1 cellular context compared by ENCODE assay signal in genomic region chr6:41938590-41938989, GRCh38.
TF ChIP-seq lines count a peak whose summit lies in the region.

No MANE protein-coding gene starts in this region.

TF ChIP-seq in K562, 482 proteins besides CTCF, POLR2A, EP300 and RAD21:
- TF ChIP-seq MECOM (CRISPR knock-in tag; IDR thresholded peaks at IDR 0.05), result 0 out of 2 replicates have a peak, but pooled peaks have one; percentile 5
- no peak for TF ChIP-seq BRF1 (IDR thresholded peaks at IDR 0.05; ENCODE audit: borderline replicate concordance, extremely low read depth, insufficient read length)
- TF ChIP-seq FOXA3 (CRISPR knock-in tag; conservative IDR thresholded peaks at IDR 0.05 in 1 of 2, IDR thresholded peaks at IDR 0.05 in 1 of 2), result 0 out of 4 replicates have a peak, but pooled peaks of 1 of the 2 experiments have one; percentile 11
- TF ChIP-seq FOSL1 (tag; conservative IDR thresholded peaks at IDR 0.05), result 0 out of 2 replicates have a peak, but pooled peaks have one; percentile 5
- peak; percentile 15; the same call in 1 of the 2 replicates for TF ChIP-seq ZSCAN32 (CRISPR knock-in tag; IDR thresholded peaks at IDR 0.05)
- TF ChIP-seq ZNF274 (IDR thresholded peaks at IDR 0.05; ENCODE audit: borderline replicate concordance, low read depth, low read length), result no peak
- TF ChIP-seq HDAC1 (IDR thresholded peaks at IDR 0.05), result no peak
- TF ChIP-seq PCBP2 (IDR thresholded peaks at IDR 0.05; ENCODE audit: low read depth, low read length, poor library complexity, severe bottlenecking), result no peak
- peak; percentile 32; the same call in 1 of the 2 replicates for TF ChIP-seq SP1 (CRISPR knock-in tag; IDR thresholded peaks at IDR 0.05)
- TF ChIP-seq HIVEP1 (CRISPR knock-in tag; IDR thresholded peaks at IDR 0.05), result 0 out of 2 replicates have a peak, but pooled peaks have one; percentile 56
- 0 out of 2 replicates have a peak, but pooled peaks have one; percentile 40 for TF ChIP-seq GTF2E2 (tag; IDR thresholded peaks at IDR 0.05)
- no peak for TF ChIP-seq ZBTB40 (IDR thresholded peaks at IDR 0.05)
- no peak for TF ChIP-seq ZBTB40 (CRISPR knock-in tag; IDR thresholded peaks at IDR 0.05)
- no peak for TF ChIP-seq FOXA1 (IDR thresholded peaks at IDR 0.05; ENCODE audit: borderline replicate concordance)
- TF ChIP-seq ZNF830 (CRISPR knock-in tag; IDR thresholded peaks at IDR 0.05), result peak; percentile 41; the same call in 1 of the 2 replicates
- 0 out of 2 replicates have a peak, but pooled peaks have one; percentile 16 for TF ChIP-seq ZNF76 (CRISPR knock-in tag; IDR thresholded peaks at IDR 0.05; ENCODE audit: borderline replicate concordance)
- 0 out of 4 replicates have a peak, but pooled peaks of 1 of the 2 experiments have one; percentile 12 for TF ChIP-seq ETV6 (IDR thresholded peaks at IDR 0.05; ENCODE audit: borderline replicate concordance in 1 of 2, low read depth in 2 of 2, low read length in 1 of 2)
- no peak for TF ChIP-seq ETV6 (CRISPR knock-in tag; IDR thresholded peaks at IDR 0.05; ENCODE audit: borderline replicate concordance)
- 0 out of 2 replicates have a peak, but pooled peaks have one; percentile 48 for TF ChIP-seq IFI16 (CRISPR knock-in tag; IDR thresholded peaks at IDR 0.05)
- TF ChIP-seq DIDO1 (tag; IDR thresholded peaks at IDR 0.05; ENCODE audit: low read depth), result no peak
- TF ChIP-seq ZNF57 (CRISPR knock-in tag; IDR thresholded peaks at IDR 0.05), result peak; percentile 59; the same call in 1 of the 2 replicates
- TF ChIP-seq ZNF407 (IDR thresholded peaks at IDR 0.05; ENCODE audit: low read depth), result no peak
- TF ChIP-seq FOXP1 (CRISPR knock-in tag; IDR thresholded peaks at IDR 0.05), result no peak
- no peak for TF ChIP-seq ILF3 (IDR thresholded peaks at IDR 0.05; ENCODE audit: borderline replicate concordance)
- TF ChIP-seq SAP30 (IDR thresholded peaks at IDR 0.05; ENCODE audit: borderline replicate concordance, insufficient read depth, low read depth, low read length, poor library complexity, severe bottlenecking), result no peak
- peak; percentile 2; the same call in 1 of the 2 replicates for TF ChIP-seq ZBTB9 (CRISPR knock-in tag; IDR thresholded peaks at IDR 0.05)
- TF ChIP-seq TGIF2 (CRISPR knock-in tag; IDR thresholded peaks at IDR 0.05), result no peak
- TF ChIP-seq CTBP1 (IDR thresholded peaks at IDR 0.05; ENCODE audit: borderline replicate concordance), result no peak
- peak; percentile 60; the same call in 1 of the 2 replicates for TF ChIP-seq THAP7 (CRISPR knock-in tag; IDR thresholded peaks at IDR 0.05)
- TF ChIP-seq UBTF (IDR thresholded peaks at IDR 0.05; ENCODE audit: borderline replicate concordance in 1 of 2, low read depth in 2 of 2, low read length in 2 of 2), result no peak
